In genomic region chr2:241574911-241575623, GRCh38 we compare ENCODE assay signal across 18 cellular contexts. TPM values are rescaled to one million over a fixed set of nuclear protein-coding genes. Genes with fewer than 3 reads are reported as not detected.
A peak's percentile ranks its signal among the peaks of the same experiment; 100 is the strongest.
DNase-seq lines count a peak whose midpoint lies in the region; ATAC-seq and TF ChIP-seq lines count a peak whose summit lies in the region.
"Had no signal": no experiment of that assay in that cellular context is flagged by ENCODE, and none has a peak within 500 bp of the region (broad histone marks: within the 10 kb centered on the region; RNA-seq: fewer than 3 reads in every experiment).

No MANE protein-coding gene starts in this region.

- H3K79me1 ChIP-seq in H9 (ENCODE audit: insufficient read depth, low read depth, low read length, poor library complexity, severe bottlenecking), result no peaks in the 10 kb centered on the region

- H3K4me1 Mint-ChIP-seq in H9 (peaks cover 14 to 16% of the 10 kb centered on the region in 2 experiments), natural killer cell (peaks cover 0 to 18% of the 10 kb centered on the region in 2 donors)
- H3K4me1 Mint-ChIP-seq in activated T-helper 17 cell treated with anti-CD3 and anti-CD28 coated beads, Interleukin-2, amount 50 U/mL, for 72 hours, result no peaks in the 10 kb centered on the region
- peaks cover under 1 to 5% of the 10 kb centered on the region in 2 donors for H3K4me1 Mint-ChIP-seq in stimulated activated naive B cell treated with anti-CD40 and anti-IgM and Interleukin-4, amounts not matched to agents 10 μg/mL and 1 μg/mL and 100 μg/mL, for 72 hours

- H2BK120ac ChIP-seq in H9 (ENCODE audit: low read depth, low read length, poor library complexity, severe bottlenecking), result no peak overlapping the region

- DNase-seq in H9 (no peak), lower lobe of right lung (peak; percentile 18), sciatic nerve (ENCODE audit: low spot score) (peak; percentile 32), natural killer cell (no peak), epidermal melanocyte (ENCODE audit: insufficient read length, low spot score) (no peak)
- DNase-seq in stimulated activated naive B cell treated with anti-CD40 and anti-IgM and Interleukin-4, amounts not matched to agents 10 μg/mL and 1 μg/mL and 100 μg/mL, for 72 hours, result no peak
- DNase-seq: Calu3; CD4-positive, alpha-beta T cell; GOT3; IMR-90; NCI-H1417; NCI-H2029; NCI-H510A; NCI-H82 had no signal

- H3K27me3 ChIP-seq in H9 (ENCODE audit: insufficient read depth, low read length) (no peaks in the 10 kb centered on the region), lower lobe of right lung (ENCODE audit: low read depth) (no peaks in the 10 kb centered on the region)

- no peaks in the 10 kb centered on the region for H3K79me2 ChIP-seq in H9 (ENCODE audit: insufficient read depth, low read length)

- H3K27ac Mint-ChIP-seq in H9 (peak overlapping the region in 2 of 3 experiments; percentile 60 to 81; a peak in 2 of 7 replicates), natural killer cell (peak overlapping the region in 1 of 2 donors; percentile 21)
- H3K27ac Mint-ChIP-seq in activated T-helper 17 cell treated with anti-CD3 and anti-CD28 coated beads, Interleukin-2, amount 50 U/mL, for 72 hours, result peak overlapping the region; percentile 9
- no peak overlapping the region for H3K27ac Mint-ChIP-seq in stimulated activated naive B cell treated with anti-CD40 and anti-IgM and Interleukin-4, amounts not matched to agents 10 μg/mL and 1 μg/mL and 100 μg/mL, for 72 hours
- H3K27ac Mint-ChIP-seq: B cell; CD4-positive, alpha-beta T cell had no signal

- H3K23ac ChIP-seq in H9 (ENCODE audit: insufficient read length, low read depth, low read length), result no peak overlapping the region

- peaks cover 28% of the 10 kb centered on the region for H3K36me3 ChIP-seq in lower lobe of right lung

- H3K4ac ChIP-seq in H9 (ENCODE audit: low read depth, low read length), result no peak overlapping the region

- no peak overlapping the region for H3K4me3 ChIP-seq in lower lobe of right lung
- H3K4me3 ChIP-seq: GM12878 had no signal

- H3K36me3 Mint-ChIP-seq in H9 (ENCODE audit: insufficient read depth in 1 of 3, low read depth in 3 of 3) (peaks cover 18 to 29% (median 23%) of the 10 kb centered on the region in 3 experiments), natural killer cell (no peaks in the 10 kb centered on the region)
- H3K36me3 Mint-ChIP-seq in activated T-helper 17 cell treated with anti-CD3 and anti-CD28 coated beads, Interleukin-2, amount 50 U/mL, for 72 hours (ENCODE audit: low read depth), result peaks cover 6% of the 10 kb centered on the region
- H3K36me3 Mint-ChIP-seq in stimulated activated naive B cell treated with anti-CD40 and anti-IgM and Interleukin-4, amounts not matched to agents 10 μg/mL and 1 μg/mL and 100 μg/mL, for 72 hours, result peaks cover 21 to 40% of the 10 kb centered on the region in 2 donors

- no peak overlapping the region for H2AFZ ChIP-seq in H9 (ENCODE audit: low read length)

- no peak overlapping the region for H3T11ph ChIP-seq in H9 (ENCODE audit: low read length)

- no peak overlapping the region for H4K5ac ChIP-seq in H9 (ENCODE audit: insufficient read length, low read depth, low read length)

- H3K4me3 Mint-ChIP-seq in H9 (no peak overlapping the region; a peak in 1 of 5 replicates), natural killer cell (no peak overlapping the region)
- H3K4me3 Mint-ChIP-seq in activated T-helper 17 cell treated with anti-CD3 and anti-CD28 coated beads, Interleukin-2, amount 50 U/mL, for 72 hours, result no peak overlapping the region
- H3K4me3 Mint-ChIP-seq in stimulated activated naive B cell treated with anti-CD40 and anti-IgM and Interleukin-4, amounts not matched to agents 10 μg/mL and 1 μg/mL and 100 μg/mL, for 72 hours, result no peak overlapping the region
- H3K4me3 Mint-ChIP-seq: B cell; CD4-positive, alpha-beta T cell had no signal

- H3K14ac ChIP-seq in H9 (ENCODE audit: insufficient read depth, low read length), result no peak overlapping the region

- H4K8ac ChIP-seq in H9 (replicated peaks; ENCODE audit: insufficient read length, low read depth, low read length), result no peak overlapping the region

- H3K18ac ChIP-seq in H9 (ENCODE audit: insufficient read length, low read depth, low read length), result no peak overlapping the region

- no CpG with 5 or more reads among the region's 7 CpGs for WGBS in H9 (ENCODE audit: extremely low coverage, insufficient read length, low lambda C conversion rate)

- peaks cover 2 to 9% of the 10 kb centered on the region in 2 experiments; a peak in 1 of 5 replicates for H3K9me3 Mint-ChIP-seq in H9
- no peaks in the 10 kb centered on the region for H3K9me3 Mint-ChIP-seq in activated T-helper 17 cell treated with anti-CD3 and anti-CD28 coated beads, Interleukin-2, amount 50 U/mL, for 72 hours
- no peaks in the 10 kb centered on the region for H3K9me3 Mint-ChIP-seq in natural killer cell
- peaks cover 0 to under 1% of the 10 kb centered on the region in 2 donors for H3K9me3 Mint-ChIP-seq in stimulated activated naive B cell treated with anti-CD40 and anti-IgM and Interleukin-4, amounts not matched to agents 10 μg/mL and 1 μg/mL and 100 μg/mL, for 72 hours
- H3K9me3 Mint-ChIP-seq: CD4-positive, alpha-beta T cell had no signal

- H3K27me3 Mint-ChIP-seq in H9 (ENCODE audit: low read depth) (no peaks in the 10 kb centered on the region; the same call in 1 of the 2 replicates), natural killer cell (ENCODE audit: low read depth in 2 of 2) (no peaks in the 10 kb centered on the region)
- no peaks in the 10 kb centered on the region for H3K27me3 Mint-ChIP-seq in activated T-helper 17 cell treated with anti-CD3 and anti-CD28 coated beads, Interleukin-2, amount 50 U/mL, for 72 hours
- H3K27me3 Mint-ChIP-seq in stimulated activated naive B cell treated with anti-CD40 and anti-IgM and Interleukin-4, amounts not matched to agents 10 μg/mL and 1 μg/mL and 100 μg/mL, for 72 hours, result peaks cover 0 to under 1% of the 10 kb centered on the region in 2 donors
- H3K27me3 Mint-ChIP-seq: B cell; CD4-positive, alpha-beta T cell had no signal

- intact Hi-C loops in lower lobe of right lung (cut with DNase I), result no loop called here
- intact Hi-C loops in sciatic nerve (cut with DNase I), result no loop called here
- intact Hi-C loops in natural killer cell (cut with micrococcal nuclease), result no loop called here

- no peak overlapping the region for H4K91ac ChIP-seq in H9 (ENCODE audit: insufficient read length, low read depth, low read length)

- H3K4me1 ChIP-seq in H9 (ENCODE audit: insufficient read depth, low read length) (no peaks in the 10 kb centered on the region), lower lobe of right lung (peaks cover 4% of the 10 kb centered on the region)

- no peak overlapping the region for H3K4me2 ChIP-seq in H9 (ENCODE audit: insufficient read depth, insufficient read length, low read length)

- H3K23me2 ChIP-seq in H9 (ENCODE audit: insufficient read length, low read depth, low read length, poor library complexity, severe bottlenecking), result no peaks in the 10 kb centered on the region

- H2BK12ac ChIP-seq in H9 (ENCODE audit: insufficient read length, low read depth, low read length), result no peak overlapping the region

- no peak overlapping the region for H3K9ac ChIP-seq in H9 (ENCODE audit: extremely low read depth, insufficient read length, low read length)

- peaks cover 3% of the 10 kb centered on the region for H4K20me1 ChIP-seq in H9 (ENCODE audit: control insufficient read depth, insufficient read depth, insufficient read length)

- no peak overlapping the region for H2BK5ac ChIP-seq in H9 (ENCODE audit: insufficient read length, low read length)

- no peak overlapping the region for H2BK15ac ChIP-seq in H9 (ENCODE audit: low read depth, low read length)

- H3K56ac ChIP-seq in H9 (ENCODE audit: insufficient read length, low read depth, low read length), result no peak overlapping the region

- TF ChIP-seq CTCF in H9 (conservative IDR thresholded peaks at IDR 0.05), result no peak
- no peak for TF ChIP-seq CTCF in lower lobe of right lung (IDR thresholded peaks at IDR 0.05)
- TF ChIP-seq CTCF in natural killer cell (IDR thresholded peaks at IDR 0.05), result no peak

- H3K9me3 ChIP-seq in H9 (ENCODE audit: control insufficient read depth, low read depth, low read length) (no peaks in the 10 kb centered on the region), lower lobe of right lung (no peaks in the 10 kb centered on the region)

- H3K27ac ChIP-seq in H9 (ENCODE audit: insufficient read length, low read depth, low read length) (no peak overlapping the region), lower lobe of right lung (no peak overlapping the region)

- no peak for ATAC-seq in activated T-helper 17 cell treated with anti-CD3 and anti-CD28 coated beads, Interleukin-2, amount 50 U/mL, for 72 hours (replicated peaks)
- ATAC-seq in lower lobe of right lung (no peak), sciatic nerve (no peak), natural killer cell (no peak), GM18511 (IDR thresholded peaks at IDR 0.05; ENCODE audit: unreplicated experiment) (no peak)
- no peak for ATAC-seq in stimulated activated naive B cell treated with anti-CD40 and anti-IgM and Interleukin-4, amounts not matched to agents 10 μg/mL and 1 μg/mL and 100 μg/mL, for 72 hours (replicated peaks)
- ATAC-seq: GM12878 had no signal

- no peak overlapping the region for H2BK20ac ChIP-seq in H9 (ENCODE audit: low read depth, low read length, poor library complexity, severe bottlenecking)

- H2AK5ac ChIP-seq in H9 (ENCODE audit: insufficient read length, low read length), result no peak overlapping the region

RNA-seq across cellular contexts. Expression of gene BOK, which starts 16.5 kb away (rescaled TPM):
- total RNA-seq in H9 (2021) (33.9 and 35.6 TPM in 2 replicates), lower lobe of right lung (44.2 TPM), sciatic nerve (31.1 TPM), natural killer cell (10 to 100 TPM; 11.0 to 23.7 (median 19.6) TPM)
- under 1 TPM in 1 of 2 donors, not detected in 1; 0.16 TPM for total RNA-seq in activated T-helper 17 cell treated with anti-CD3 and anti-CD28 coated beads, Interleukin-2, amount 50 U/mL, for 72 hours
- total RNA-seq: CD4-positive, alpha-beta T cell had no signal

Comparison
In these comparisons a context has a peak if more than half of its experiments do, and no peak if none do; other contexts are left out.
1. DNase-seq: peak in lower lobe of right lung (single experiment) and sciatic nerve (single experiment); none in H9 (single experiment), natural killer cell (single experiment), epidermal melanocyte (single experiment) and stimulated activated naive B cell treated with anti-CD40 and anti-IgM and Interleukin-4, amounts not matched to agents 10 μg/mL and 1 μg/mL and 100 μg/mL, for 72 hours (single experiment).
2. RNA of gene BOK, which starts 16.5 kb away (total RNA-seq): 44.2 TPM in lower lobe of right lung (single experiment), 33.9 to 35.6 TPM in H9, 31.1 TPM in sciatic nerve (single experiment) and 11.0 to 23.7 TPM in natural killer cell; 0.16 TPM in activated T-helper 17 cell treated with anti-CD3 and anti-CD28 coated beads, Interleukin-2, amount 50 U/mL, for 72 hours; every median in the first group is over 10 times any median in the second.